ENCODE assay signal across 27 cellular contexts in the genomic region with DNA sequence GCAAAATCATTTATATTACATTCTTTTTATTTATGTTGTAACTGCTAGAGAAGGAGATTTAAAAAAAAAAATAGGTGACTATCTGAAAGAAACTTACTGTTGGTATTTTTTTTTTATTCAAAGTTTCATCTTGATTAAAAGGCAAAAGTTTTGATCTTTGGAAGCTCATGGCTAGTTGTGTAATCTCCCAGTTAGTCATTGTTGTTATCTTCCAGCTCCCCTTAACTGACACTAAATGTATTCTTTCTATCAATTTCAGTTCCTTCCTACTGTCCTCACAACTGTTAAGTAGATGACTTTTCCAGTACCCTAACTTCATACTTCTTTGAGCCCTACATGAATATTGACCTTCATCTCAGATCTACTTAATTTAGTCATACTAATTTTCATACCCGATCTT.
"Had no signal": no experiment of that assay in that cellular context is flagged by ENCODE, and none has a peak within 500 bp of the region (broad histone marks: within the 10 kb centered on the region; RNA-seq: fewer than 3 reads in every experiment).

No MANE protein-coding gene starts in this region.

- H2AFZ ChIP-seq: neural progenitor cell had no signal

- DNase-seq: activated B cell treated with CpG ODN at 0.5 μM for 24 hours; activated CD4-positive, alpha-beta T cell treated with anti-CD3 and anti-CD28 coated beads for 36 hours; activated CD4-positive, alpha-beta T cell treated with anti-CD3 and anti-CD28 coated beads, Interleukin-2, amount 50 U/mL, for 4 hours; activated CD8-positive, alpha-beta memory T cell treated with anti-CD3 and anti-CD28 coated beads for 24 hours; activated CD8-positive, alpha-beta memory T cell treated with anti-CD3 and anti-CD28 coated beads, Interleukin-2, amount 50 U/mL, for 4 hours; activated naive CD4-positive, alpha-beta T cell; activated T-cell treated with anti-CD3 and anti-CD28 coated beads, Interleukin-2, amount 50 U/mL, for 4 hours; adrenal gland; esophagus squamous epithelium; foreskin melanocyte; hippocampal formation; left ventricle myocardium inferior; naive thymus-derived CD4-positive, alpha-beta T cell; posterior cingulate gyrus; retina; stimulated activated CD4-positive, alpha-beta T cell treated with anti-CD3 and anti-CD28 coated beads, Interleukin-4, amount 100 ng/mL, for 24 hours; stimulated activated naive CD4-positive, alpha-beta T cell treated with Interleukin-2 at 50 U/mL for 16 hours; T-cell had no signal

- H3K4me3 Mint-ChIP-seq: activated B cell treated with CpG ODN at 0.5 μM for 24 hours; activated CD4-positive, alpha-beta T cell treated with anti-CD3 and anti-CD28 coated beads for 36 hours; activated naive CD8-positive, alpha-beta T cell; activated T-cell treated with anti-CD3 and anti-CD28 coated beads, Interleukin-2, amount 50 U/mL, for 4 hours; naive thymus-derived CD4-positive, alpha-beta T cell; neural progenitor cell; T-cell; T-helper 2 cell treated with Interferon-gamma antibody and Interleukin-4, amounts not matched to agents 5 μg/mL and 100 μg/mL, for 36 hours had no signal

- H3K4me1 Mint-ChIP-seq: activated B cell treated with CpG ODN at 0.5 μM for 24 hours; activated CD4-positive, alpha-beta T cell treated with anti-CD3 and anti-CD28 coated beads for 36 hours; neural progenitor cell had no signal

- H3K27ac ChIP-seq: adrenal gland, coronary artery, esophagus squamous epithelium, left ventricle myocardium inferior, neural progenitor cell, sigmoid colon, spleen, thoracic aorta, upper lobe of left lung had no signal

- H3K27me3 Mint-ChIP-seq: activated B cell treated with CpG ODN at 0.5 μM for 24 hours; activated CD4-positive, alpha-beta T cell treated with anti-CD3 and anti-CD28 coated beads for 36 hours; activated naive CD8-positive, alpha-beta T cell; naive thymus-derived CD4-positive, alpha-beta T cell; T-cell had no signal

- H3K9me3 Mint-ChIP-seq: activated B cell treated with CpG ODN at 0.5 μM for 24 hours; activated T-cell treated with anti-CD3 and anti-CD28 coated beads, Interleukin-2, amount 50 U/mL, for 4 hours; activated T-helper 2 cell treated with anti-CD3 and anti-CD28 coated beads, Interferon-gamma antibody, Interleukin-2, Interleukin-4, amounts not matched to agents 10 μg/mL and 5 μg/mL and 100 μg/mL, durations not matched to agents 14 hours and 24 hours and 36 hours; naive thymus-derived CD4-positive, alpha-beta T cell; neural progenitor cell; T-cell; T-helper 2 cell treated with Interferon-gamma antibody and Interleukin-4, amounts not matched to agents 5 μg/mL and 100 μg/mL, for 36 hours had no signal

- H3K27me3 ChIP-seq: adrenal gland, esophagus squamous epithelium, neural progenitor cell, sigmoid colon, spleen, upper lobe of left lung had no signal

- H3K9ac ChIP-seq: neural progenitor cell had no signal

- H3K4me3 ChIP-seq: adrenal gland, coronary artery, esophagus squamous epithelium, left ventricle myocardium inferior, neural progenitor cell, sigmoid colon, spleen, thoracic aorta, upper lobe of left lung had no signal

- H3K4me1 ChIP-seq: adrenal gland, esophagus squamous epithelium, left ventricle myocardium inferior, neural progenitor cell, sigmoid colon, spleen, upper lobe of left lung had no signal

- H3K4me2 ChIP-seq: neural progenitor cell had no signal

- H3K9me3 ChIP-seq: adrenal gland, esophagus squamous epithelium, left ventricle myocardium inferior, sigmoid colon, spleen, thoracic aorta, upper lobe of left lung had no signal

- H3K27ac Mint-ChIP-seq: activated B cell treated with CpG ODN at 0.5 μM for 24 hours; activated CD4-positive, alpha-beta T cell treated with anti-CD3 and anti-CD28 coated beads for 36 hours; activated naive CD8-positive, alpha-beta T cell; activated T-helper 2 cell treated with anti-CD3 and anti-CD28 coated beads, Interferon-gamma antibody, Interleukin-2, Interleukin-4, amounts not matched to agents 10 μg/mL and 5 μg/mL and 100 μg/mL, durations not matched to agents 14 hours and 24 hours and 36 hours; naive thymus-derived CD4-positive, alpha-beta T cell; neural progenitor cell; T-cell; T-helper 2 cell treated with Interferon-gamma antibody and Interleukin-4, amounts not matched to agents 5 μg/mL and 100 μg/mL, for 36 hours had no signal
